Comparison of ENCODE assay signal across 14 cellular contexts in genomic region chr7:70178206-70178605, GRCh38.
DNase-seq lines count a peak whose midpoint lies in the region; ATAC-seq and TF ChIP-seq lines count a peak whose summit lies in the region.
"Had no signal": no experiment of that assay in that cellular context is flagged by ENCODE, and none has a peak within 500 bp of the region (broad histone marks: within the 10 kb centered on the region; RNA-seq: fewer than 3 reads in every experiment).

No MANE protein-coding gene starts in this region.

- DNase-seq in SK-N-SH: no peak
- DNase-seq in effector memory CD8-positive, alpha-beta T cell: no peak
- no peak for DNase-seq in stimulated activated effector memory CD8-positive, alpha-beta T cell treated with anti-CD3 and anti-CD28 coated beads, Interleukin-12 subunit alpha, Interleukin-12 subunit beta, amount 100 ng/mL, for 72 hours (ENCODE audit: low spot score in 2 of 2)
- no peak for DNase-seq in adrenal gland
- no peak for DNase-seq in T-cell
- DNase-seq: Karpas-422, NCI-H1105, NCI-H1694, SHP77 had no signal

- H3K9me3 Mint-ChIP-seq in effector memory CD8-positive, alpha-beta T cell: no peaks in the 10 kb centered on the region
- no peaks in the 10 kb centered on the region for H3K9me3 Mint-ChIP-seq in stimulated activated effector memory CD8-positive, alpha-beta T cell treated with anti-CD3 and anti-CD28 coated beads, Interleukin-12 subunit alpha, Interleukin-12 subunit beta, amount 100 ng/mL, for 72 hours
- H3K9me3 Mint-ChIP-seq in T-cell: peaks cover 0 to 8% (median 0%) of the 10 kb centered on the region in 3 donors

- no peak for TF ChIP-seq EP300 in SK-N-SH (IDR thresholded peaks at IDR 0.05; ENCODE audit: borderline replicate concordance in 1 of 2, low read depth in 1 of 2, low read length in 1 of 2)

- H3F3A ChIP-seq in SK-N-SH (replicated peaks; ENCODE audit: insufficient read depth) (peaks cover 12% of the 10 kb centered on the region), Loucy (ENCODE audit: low read depth) (0 out of 2 replicates have a peak, but pooled peaks cover 3% of the 10 kb centered on the region)

- H3K27ac ChIP-seq in SK-N-SH (ENCODE audit: low read depth in 2 of 2, low read length in 1 of 2): 0 out of 4 replicates have a peak overlapping the region, but pooled peaks of 1 of the 2 experiments have one; percentile 33
- no peak overlapping the region for H3K27ac ChIP-seq in adrenal gland
- H3K27ac ChIP-seq: 22Rv1 had no signal

- TF ChIP-seq CTCF in SK-N-SH (IDR thresholded peaks at IDR 0.05): no peak
- no peak for TF ChIP-seq CTCF in Loucy (conservative IDR thresholded peaks at IDR 0.05; ENCODE audit: low read length)
- no peak for TF ChIP-seq CTCF in adrenal gland (IDR thresholded peaks at IDR 0.05)

- POLR2A ChIA-PET in SK-N-SH (lab: Yijun Ruan, JAX) (no interaction called here), T-cell (lab: Charles Lee) (no interaction called here)

- H3K4me2 ChIP-seq in SK-N-SH: peak overlapping the region; percentile 19; the same call in 1 of the 2 replicates
- H3K4me2 ChIP-seq in Loucy (ENCODE audit: low read depth, low read length, poor library complexity, severe bottlenecking): peak overlapping the region; percentile 28

- H3K36me3 ChIP-seq in SK-N-SH (replicated peaks in 1 of 2; ENCODE audit: control insufficient read depth in 1 of 2, insufficient read depth in 2 of 2, low read length in 1 of 2) (no peaks in the 10 kb centered on the region), Loucy (ENCODE audit: insufficient read depth, low read length) (no peaks in the 10 kb centered on the region), adrenal gland (replicated peaks in 1 of 2) (no peaks in the 10 kb centered on the region)

- H3K4me3 ChIP-seq in SK-N-SH (ENCODE audit: low read depth in 2 of 2, low read length in 1 of 2) (no peak overlapping the region), Loucy (ENCODE audit: low read length, poor library complexity, severe bottlenecking) (no peak overlapping the region), adrenal gland (no peak overlapping the region)

- ATAC-seq in SK-N-SH treated with all-trans-retinoic acid at 6 μM for 48 hours (no peak), T-cell (replicated peaks in 1 of 4) (no peak), GM18868 (IDR thresholded peaks at IDR 0.05; ENCODE audit: unreplicated experiment) (no peak)
- ATAC-seq in effector memory CD8-positive, alpha-beta T cell (replicated peaks): no peak
- no peak for ATAC-seq in stimulated activated effector memory CD8-positive, alpha-beta T cell treated with anti-CD3 and anti-CD28 coated beads, Interleukin-12 subunit alpha, Interleukin-12 subunit beta, amount 100 ng/mL, for 72 hours

- H3K36me3 Mint-ChIP-seq in effector memory CD8-positive, alpha-beta T cell (ENCODE audit: insufficient read depth): peaks cover 7% of the 10 kb centered on the region
- H3K36me3 Mint-ChIP-seq in stimulated activated effector memory CD8-positive, alpha-beta T cell treated with anti-CD3 and anti-CD28 coated beads, Interleukin-12 subunit alpha, Interleukin-12 subunit beta, amount 100 ng/mL, for 72 hours: peaks cover 7% of the 10 kb centered on the region
- no peaks in the 10 kb centered on the region for H3K36me3 Mint-ChIP-seq in T-cell
- H3K36me3 Mint-ChIP-seq: CD4-positive, alpha-beta memory T cell had no signal

- H2AFZ ChIP-seq in SK-N-SH (ENCODE audit: low read depth): no peak overlapping the region
- no peak overlapping the region for H2AFZ ChIP-seq in Loucy (ENCODE audit: low read length)

- no peaks in the 10 kb centered on the region for H4K20me1 ChIP-seq in SK-N-SH (ENCODE audit: insufficient read depth)
- H4K20me1 ChIP-seq in Loucy (ENCODE audit: insufficient read depth, low read length, poor library complexity, severe bottlenecking): peaks cover 12% of the 10 kb centered on the region

- H3K9me3 ChIP-seq in SK-N-SH (no peaks in the 10 kb centered on the region), Loucy (ENCODE audit: insufficient read depth, low read depth, low read length) (no peaks in the 10 kb centered on the region), adrenal gland (replicated peaks in 1 of 3) (no peaks in the 10 kb centered on the region)

- H3K9ac ChIP-seq in SK-N-SH (no peak overlapping the region), Loucy (ENCODE audit: low read depth, low read length, poor library complexity, severe bottlenecking) (no peak overlapping the region)

- no peaks in the 10 kb centered on the region for H3K9me2 ChIP-seq in SK-N-SH
- no peaks in the 10 kb centered on the region for H3K9me2 ChIP-seq in Loucy (replicated peaks; ENCODE audit: low read depth, low read length)

- no peak for TF ChIP-seq RAD21 in SK-N-SH (IDR thresholded peaks at IDR 0.05; ENCODE audit: low read length)

- peaks cover 8 to 14% of the 10 kb centered on the region in 2 donors for H3K27me3 Mint-ChIP-seq in effector memory CD8-positive, alpha-beta T cell
- H3K27me3 Mint-ChIP-seq in T-cell: peaks cover 3 to 4% of the 10 kb centered on the region in 2 donors

- peaks cover 2 to 23% of the 10 kb centered on the region in 2 experiments; a peak in 3 of 4 replicates for H3K4me1 ChIP-seq in SK-N-SH (ENCODE audit: control insufficient read depth in 1 of 2, insufficient read depth in 2 of 2, low read depth in 1 of 2, low read length in 1 of 2)
- peaks cover 41% of the 10 kb centered on the region for H3K4me1 ChIP-seq in Loucy (ENCODE audit: insufficient read depth, low read length, poor library complexity, severe bottlenecking)
- H3K4me1 ChIP-seq in adrenal gland (replicated peaks in 1 of 2): no peaks in the 10 kb centered on the region

- no peaks in the 10 kb centered on the region for H3K27me3 ChIP-seq in SK-N-SH (ENCODE audit: insufficient read depth)
- H3K27me3 ChIP-seq in Loucy (ENCODE audit: insufficient read depth, low read length, poor library complexity, severe bottlenecking): no peaks in the 10 kb centered on the region
- no peaks in the 10 kb centered on the region for H3K27me3 ChIP-seq in adrenal gland

- H3K27ac Mint-ChIP-seq in effector memory CD8-positive, alpha-beta T cell: peak overlapping the region in 1 of 2 donors; percentile 35
- H3K27ac Mint-ChIP-seq in stimulated activated effector memory CD8-positive, alpha-beta T cell treated with anti-CD3 and anti-CD28 coated beads, Interleukin-12 subunit alpha, Interleukin-12 subunit beta, amount 100 ng/mL, for 72 hours: peak overlapping the region; percentile 72
- no peak overlapping the region for H3K27ac Mint-ChIP-seq in T-cell

- WGBS in SK-N-SH (ENCODE audit: low lambda C conversion rate): 82% methylated on average over 2 of the region's 2 CpGs
- WGBS in adrenal gland, 4 donors: 85 to 92% (median 89%) methylated on average over 2 of the region's 2 CpGs

- intact Hi-C loops in adrenal gland (cut with DNase I): no loop called here

- H3K79me2 ChIP-seq in SK-N-SH (ENCODE audit: insufficient read depth) (no peaks in the 10 kb centered on the region), Loucy (ENCODE audit: insufficient read depth, low read length) (no peaks in the 10 kb centered on the region)

- H3K4me3 Mint-ChIP-seq in effector memory CD8-positive, alpha-beta T cell: peak overlapping the region; percentile 8 to 38
- H3K4me3 Mint-ChIP-seq in stimulated activated effector memory CD8-positive, alpha-beta T cell treated with anti-CD3 and anti-CD28 coated beads, Interleukin-12 subunit alpha, Interleukin-12 subunit beta, amount 100 ng/mL, for 72 hours: peak overlapping the region; percentile 15
- H3K4me3 Mint-ChIP-seq in T-cell: no peak overlapping the region

- CTCF ChIA-PET in SK-N-SH (lab: Yijun Ruan, JAX) (interaction anchor here (0.8 to 5.2 kb wide), 4 partner anchors 15 to 328 kb away, joined by 3 to 16 read pairs (median 6); no protein-coding TSS in a partner anchor), T-cell (lab: Charles Lee) (no interaction called here)

- no peak for TF ChIP-seq POLR2A in adrenal gland (IDR thresholded peaks at IDR 0.05)

- H3K4me1 Mint-ChIP-seq in effector memory CD8-positive, alpha-beta T cell (ENCODE audit: low read depth in 2 of 2): peaks cover 6 to 7% of the 10 kb centered on the region in 2 donors
- peaks cover 16% of the 10 kb centered on the region for H3K4me1 Mint-ChIP-seq in stimulated activated effector memory CD8-positive, alpha-beta T cell treated with anti-CD3 and anti-CD28 coated beads, Interleukin-12 subunit alpha, Interleukin-12 subunit beta, amount 100 ng/mL, for 72 hours
- peaks cover 11 to 18% (median 12%) of the 10 kb centered on the region in 3 donors for H3K4me1 Mint-ChIP-seq in T-cell

TF ChIP-seq in SK-N-SH, 30 proteins besides CTCF, POLR2A, EP300 and RAD21 (continues in another document):
- TF ChIP-seq POLR2AphosphoS5 (IDR thresholded peaks at IDR 0.05; ENCODE audit: low read depth, low read length) (no peak), MAX (IDR thresholded peaks at IDR 0.05; ENCODE audit: low read depth) (0 out of 2 replicates have a peak, but pooled peaks have one; percentile 6), ELF1 (IDR thresholded peaks at IDR 0.05) (no peak)

TF ChIP-seq in SK-N-SH treated with all-trans-retinoic acid at 6 μM for 48 hours, 23 proteins besides CTCF, POLR2A, EP300 and RAD21 (continues in another document):
- TF ChIP-seq ZNF70 (CRISPR knock-in tag; IDR thresholded peaks at IDR 0.05): no peak
- no peak for TF ChIP-seq ZNF8 (CRISPR knock-in tag; IDR thresholded peaks at IDR 0.05)
- TF ChIP-seq RARB (CRISPR knock-in tag; IDR thresholded peaks at IDR 0.05): no peak
- no peak for TF ChIP-seq ZFP30 (CRISPR knock-in tag; IDR thresholded peaks at IDR 0.05)
- no peak for TF ChIP-seq BACH2 (CRISPR knock-in tag; IDR thresholded peaks at IDR 0.05; ENCODE audit: borderline replicate concordance)
- TF ChIP-seq POU6F1 (CRISPR knock-in tag; IDR thresholded peaks at IDR 0.05; ENCODE audit: borderline replicate concordance, low read depth): no peak
- TF ChIP-seq ZFP3 (CRISPR knock-in tag; IDR thresholded peaks at IDR 0.05): no peak
- no peak for TF ChIP-seq PPARA (CRISPR knock-in tag; IDR thresholded peaks at IDR 0.05; ENCODE audit: borderline replicate concordance)

Comparison
In these comparisons a context has a peak if more than half of its experiments do, and no peak if none do; other contexts are left out.
1. H3K4me3 Mint-ChIP-seq: peak in effector memory CD8-positive, alpha-beta T cell (2 of 2) and stimulated activated effector memory CD8-positive, alpha-beta T cell treated with anti-CD3 and anti-CD28 coated beads, Interleukin-12 subunit alpha, Interleukin-12 subunit beta, amount 100 ng/mL, for 72 hours (single experiment); none in T-cell (0 of 3).